Comparison of ENCODE assay signal across 24 cellular contexts in the genomic region with DNA sequence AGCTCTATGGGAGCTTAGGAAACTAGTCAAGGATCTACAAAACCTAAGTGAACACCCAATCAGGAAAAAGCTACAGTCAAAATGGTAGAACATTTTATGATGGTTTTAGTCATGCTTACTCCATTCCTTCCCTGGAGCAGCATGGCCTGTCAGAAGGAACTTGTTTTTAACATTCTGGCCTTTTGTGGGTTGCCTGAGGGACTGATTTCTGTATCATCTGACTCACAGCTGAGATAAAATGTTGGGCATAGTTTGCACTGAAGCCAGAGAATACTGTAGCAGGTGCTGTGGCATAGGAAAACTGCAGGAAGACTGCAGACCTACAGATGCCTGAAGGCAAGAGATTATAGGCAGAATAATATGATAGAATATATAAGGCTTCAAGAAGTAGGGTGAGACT.
"Had no signal": no experiment of that assay in that cellular context is flagged by ENCODE, and none has a peak within 500 bp of the region (broad histone marks: within the 10 kb centered on the region; RNA-seq: fewer than 3 reads in every experiment).

No MANE protein-coding gene starts in this region.

- H3K79me2 ChIP-seq: hepatocyte, parathyroid adenoma had no signal

- H3K9ac ChIP-seq: parathyroid adenoma had no signal

- H3K4me2 ChIP-seq: hepatocyte had no signal

- H3K4me1 ChIP-seq: parathyroid adenoma, spleen, tibial artery had no signal

- ATAC-seq: activated CD8-positive, alpha-beta T cell treated with anti-CD3 and anti-CD28 coated beads for 36 hours; activated T-cell treated with anti-CD3 and anti-CD28 coated beads, Interleukin-2, amount 50 U/mL, for 4 hours; activated T-helper 17 cell treated with anti-CD3 and anti-CD28 coated beads, Interleukin-2, amount 50 U/mL, for 72 hours; gastroesophageal sphincter; naive thymus-derived CD8-positive, alpha-beta T cell; psoas muscle; WTC11 had no signal

- H3K36me3 ChIP-seq: gastroesophageal sphincter, right atrium auricular region, spleen, suprapubic skin, tibial artery had no signal

- H3K4me3 ChIP-seq: gastroesophageal sphincter, hepatocyte, psoas muscle, right atrium auricular region, spleen, suprapubic skin, tibial artery had no signal

- H3K27me3 ChIP-seq: gastroesophageal sphincter, hepatocyte, right atrium auricular region, spleen, suprapubic skin, tibial artery had no signal

- H2AFZ ChIP-seq: hepatocyte, parathyroid adenoma had no signal

- DNase-seq: activated CD4-positive, alpha-beta T cell treated with anti-CD3 and anti-CD28 coated beads, Interleukin-2, amount 50 U/mL, for 1 hour; activated CD8-positive, alpha-beta T cell treated with anti-CD3 and anti-CD28 coated beads for 36 hours; activated gamma-delta T cell treated with Interleukin-2 at 50 U/mL for 16 hours; activated naive CD4-positive, alpha-beta T cell treated with anti-CD3 and anti-CD28 coated beads, Interleukin-2, amount 50 U/mL, for 16 hours; activated T-cell treated with anti-CD3 and anti-CD28 coated beads, Interleukin-2, amount 50 U/mL, for 4 hours; amygdala; dermis blood vessel endothelial cell; effector CD4-positive, alpha-beta T cell; kidney; midbrain; naive thymus-derived CD8-positive, alpha-beta T cell; nucleus accumbens; psoas muscle; spleen; stimulated activated naive CD4-positive, alpha-beta T cell; T-helper 2 cell; tibial artery had no signal

- H3K27ac ChIP-seq: gastroesophageal sphincter, hepatocyte, parathyroid adenoma, psoas muscle, right atrium auricular region, spleen, suprapubic skin, tibial artery had no signal
